In genomic region chr20:45972500-45973183, GRCh38 we compare ENCODE assay signal across 1 cellular context.
TF ChIP-seq lines count a peak whose summit lies in the region.

No MANE protein-coding gene starts in this region.

TF ChIP-seq in K562, 482 proteins besides CTCF, POLR2A, EP300 and RAD21 (continued from another document and continues in another):
- TF ChIP-seq, protein P1, sequence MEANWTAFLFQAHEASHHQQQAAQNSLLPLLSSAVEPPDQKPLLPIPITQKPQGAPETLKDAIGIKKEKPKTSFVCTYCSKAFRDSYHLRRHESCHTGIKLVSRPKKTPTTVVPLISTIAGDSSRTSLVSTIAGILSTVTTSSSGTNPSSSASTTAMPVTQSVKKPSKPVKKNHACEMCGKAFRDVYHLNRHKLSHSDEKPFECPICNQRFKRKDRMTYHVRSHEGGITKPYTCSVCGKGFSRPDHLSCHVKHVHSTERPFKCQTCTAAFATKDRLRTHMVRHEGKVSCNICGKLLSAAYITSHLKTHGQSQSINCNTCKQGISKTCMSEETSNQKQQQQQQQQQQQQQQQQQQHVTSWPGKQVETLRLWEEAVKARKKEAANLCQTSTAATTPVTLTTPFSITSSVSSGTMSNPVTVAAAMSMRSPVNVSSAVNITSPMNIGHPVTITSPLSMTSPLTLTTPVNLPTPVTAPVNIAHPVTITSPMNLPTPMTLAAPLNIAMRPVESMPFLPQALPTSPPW (CRISPR knock-in tag; IDR thresholded peaks at IDR 0.05): no peak
- TF ChIP-seq SRSF7 (optimal IDR thresholded peaks at IDR 0.05; ENCODE audit: low read depth, low read length) (no peak), THAP7 (CRISPR knock-in tag; IDR thresholded peaks at IDR 0.05) (no peak), FOXJ3 (CRISPR knock-in tag; IDR thresholded peaks at IDR 0.05) (no peak), PHB2 (IDR thresholded peaks at IDR 0.05; ENCODE audit: low read depth) (no peak), ERF (CRISPR knock-in tag; IDR thresholded peaks at IDR 0.05) (no peak), ZNF780A (CRISPR knock-in tag; IDR thresholded peaks at IDR 0.05) (no peak), SMAD3 (CRISPR knock-in tag; conservative IDR thresholded peaks at IDR 0.05) (no peak), SPI1 (IDR thresholded peaks at IDR 0.05; ENCODE audit: borderline replicate concordance, low read depth, low read length) (no peak), HNRNPH1 (optimal IDR thresholded peaks at IDR 0.05; ENCODE audit: low read depth, low read length) (no peak), SIX5 (IDR thresholded peaks at IDR 0.05; ENCODE audit: borderline replicate concordance in 1 of 2, insufficient read depth in 1 of 2, low read depth in 1 of 2, low read length in 2 of 2) (no peak), E2F3 (CRISPR knock-in tag; IDR thresholded peaks at IDR 0.05) (no peak), ZNF212 (CRISPR knock-in tag; IDR thresholded peaks at IDR 0.05) (no peak), GATA2 (CRISPR knock-in tag; IDR thresholded peaks at IDR 0.05) (no peak), BCLAF1 (IDR thresholded peaks at IDR 0.05; ENCODE audit: borderline replicate concordance in 1 of 2, control insufficient read depth in 1 of 2, low read depth in 2 of 2, low read length in 1 of 2) (no peak), NR2C1 (IDR thresholded peaks at IDR 0.05) (no peak), NR2C1 (tag; IDR thresholded peaks at IDR 0.05) (no peak), ZEB2 (IDR thresholded peaks at IDR 0.05) (no peak), ARID4B (CRISPR knock-in tag; IDR thresholded peaks at IDR 0.05) (no peak), POLR2B (IDR thresholded peaks at IDR 0.05; ENCODE audit: low read depth, partially characterized antibody) (peak; percentile 84), JUNB (CRISPR knock-in tag; conservative IDR thresholded peaks at IDR 0.05) (no peak), USF2 (CRISPR knock-in tag; IDR thresholded peaks at IDR 0.05) (no peak), DDX20 (tag; IDR thresholded peaks at IDR 0.05; ENCODE audit: low read depth) (no peak), ZNF384 (IDR thresholded peaks at IDR 0.05; ENCODE audit: low read depth, low read length) (no peak), DEAF1 (CRISPR knock-in tag; IDR thresholded peaks at IDR 0.05) (no peak), ZBTB5 (IDR thresholded peaks at IDR 0.05) (no peak), ZBTB17 (CRISPR knock-in tag; IDR thresholded peaks at IDR 0.05) (no peak), ZNF274 (IDR thresholded peaks at IDR 0.05; ENCODE audit: borderline replicate concordance, low read depth, low read length) (no peak), HEY1 (CRISPR knock-in tag; IDR thresholded peaks at IDR 0.05; ENCODE audit: borderline replicate concordance) (no peak), ATF3 (IDR thresholded peaks at IDR 0.05) (no peak), ATF3 (CRISPR knock-in tag; conservative IDR thresholded peaks at IDR 0.05) (no peak), TSC22D4 (tag; IDR thresholded peaks at IDR 0.05) (no peak)
- TF ChIP-seq, protein P2, sequence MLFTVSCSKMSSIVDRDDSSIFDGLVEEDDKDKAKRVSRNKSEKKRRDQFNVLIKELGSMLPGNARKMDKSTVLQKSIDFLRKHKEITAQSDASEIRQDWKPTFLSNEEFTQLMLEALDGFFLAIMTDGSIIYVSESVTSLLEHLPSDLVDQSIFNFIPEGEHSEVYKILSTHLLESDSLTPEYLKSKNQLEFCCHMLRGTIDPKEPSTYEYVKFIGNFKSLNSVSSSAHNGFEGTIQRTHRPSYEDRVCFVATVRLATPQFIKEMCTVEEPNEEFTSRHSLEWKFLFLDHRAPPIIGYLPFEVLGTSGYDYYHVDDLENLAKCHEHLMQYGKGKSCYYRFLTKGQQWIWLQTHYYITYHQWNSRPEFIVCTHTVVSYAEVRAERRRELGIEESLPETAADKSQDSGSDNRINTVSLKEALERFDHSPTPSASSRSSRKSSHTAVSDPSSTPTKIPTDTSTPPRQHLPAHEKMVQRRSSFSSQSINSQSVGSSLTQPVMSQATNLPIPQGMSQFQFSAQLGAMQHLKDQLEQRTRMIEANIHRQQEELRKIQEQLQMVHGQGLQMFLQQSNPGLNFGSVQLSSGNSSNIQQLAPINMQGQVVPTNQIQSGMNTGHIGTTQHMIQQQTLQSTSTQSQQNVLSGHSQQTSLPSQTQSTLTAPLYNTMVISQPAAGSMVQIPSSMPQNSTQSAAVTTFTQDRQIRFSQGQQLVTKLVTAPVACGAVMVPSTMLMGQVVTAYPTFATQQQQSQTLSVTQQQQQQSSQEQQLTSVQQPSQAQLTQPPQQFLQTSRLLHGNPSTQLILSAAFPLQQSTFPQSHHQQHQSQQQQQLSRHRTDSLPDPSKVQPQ (CRISPR knock-in tag; IDR thresholded peaks at IDR 0.05; ENCODE audit: borderline replicate concordance): no peak
- TF ChIP-seq, protein P3, sequence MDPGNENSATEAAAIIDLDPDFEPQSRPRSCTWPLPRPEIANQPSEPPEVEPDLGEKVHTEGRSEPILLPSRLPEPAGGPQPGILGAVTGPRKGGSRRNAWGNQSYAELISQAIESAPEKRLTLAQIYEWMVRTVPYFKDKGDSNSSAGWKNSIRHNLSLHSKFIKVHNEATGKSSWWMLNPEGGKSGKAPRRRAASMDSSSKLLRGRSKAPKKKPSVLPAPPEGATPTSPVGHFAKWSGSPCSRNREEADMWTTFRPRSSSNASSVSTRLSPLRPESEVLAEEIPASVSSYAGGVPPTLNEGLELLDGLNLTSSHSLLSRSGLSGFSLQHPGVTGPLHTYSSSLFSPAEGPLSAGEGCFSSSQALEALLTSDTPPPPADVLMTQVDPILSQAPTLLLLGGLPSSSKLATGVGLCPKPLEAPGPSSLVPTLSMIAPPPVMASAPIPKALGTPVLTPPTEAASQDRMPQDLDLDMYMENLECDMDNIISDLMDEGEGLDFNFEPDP (CRISPR knock-in tag; IDR thresholded peaks at IDR 0.05): no peak
- TF ChIP-seq, protein P4, sequence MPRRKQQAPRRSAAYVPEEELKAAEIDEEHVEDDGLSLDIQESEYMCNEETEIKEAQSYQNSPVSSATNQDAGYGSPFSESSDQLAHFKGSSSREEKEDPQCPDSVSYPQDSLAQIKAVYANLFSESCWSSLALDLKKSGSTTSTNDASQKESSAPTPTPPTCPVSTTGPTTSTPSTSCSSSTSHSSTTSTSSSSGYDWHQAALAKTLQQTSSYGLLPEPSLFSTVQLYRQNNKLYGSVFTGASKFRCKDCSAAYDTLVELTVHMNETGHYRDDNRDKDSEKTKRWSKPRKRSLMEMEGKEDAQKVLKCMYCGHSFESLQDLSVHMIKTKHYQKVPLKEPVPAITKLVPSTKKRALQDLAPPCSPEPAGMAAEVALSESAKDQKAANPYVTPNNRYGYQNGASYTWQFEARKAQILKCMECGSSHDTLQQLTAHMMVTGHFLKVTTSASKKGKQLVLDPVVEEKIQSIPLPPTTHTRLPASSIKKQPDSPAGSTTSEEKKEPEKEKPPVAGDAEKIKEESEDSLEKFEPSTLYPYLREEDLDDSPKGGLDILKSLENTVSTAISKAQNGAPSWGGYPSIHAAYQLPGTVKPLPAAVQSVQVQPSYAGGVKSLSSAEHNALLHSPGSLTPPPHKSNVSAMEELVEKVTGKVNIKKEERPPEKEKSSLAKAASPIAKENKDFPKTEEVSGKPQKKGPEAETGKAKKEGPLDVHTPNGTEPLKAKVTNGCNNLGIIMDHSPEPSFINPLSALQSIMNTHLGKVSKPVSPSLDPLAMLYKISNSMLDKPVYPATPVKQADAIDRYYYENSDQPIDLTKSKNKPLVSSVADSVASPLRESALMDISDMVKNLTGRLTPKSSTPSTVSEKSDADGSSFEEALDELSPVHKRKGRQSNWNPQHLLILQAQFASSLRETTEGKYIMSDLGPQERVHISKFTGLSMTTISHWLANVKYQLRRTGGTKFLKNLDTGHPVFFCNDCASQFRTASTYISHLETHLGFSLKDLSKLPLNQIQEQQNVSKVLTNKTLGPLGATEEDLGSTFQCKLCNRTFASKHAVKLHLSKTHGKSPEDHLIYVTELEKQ (CRISPR knock-in tag; IDR thresholded peaks at IDR 0.05): no peak
